Comparison of ENCODE assay signal across 12 cellular contexts in genomic region chr3:134334231-134334900, GRCh38. TPM values are rescaled to one million over a fixed set of nuclear protein-coding genes. Genes with fewer than 3 reads are reported as not detected.
DNase-seq lines count a peak whose midpoint lies in the region; ATAC-seq and TF ChIP-seq lines count a peak whose summit lies in the region.
"Had no signal": no experiment of that assay in that cellular context is flagged by ENCODE, and none has a peak within 500 bp of the region (broad histone marks: within the 10 kb centered on the region; RNA-seq: fewer than 3 reads in every experiment).

No MANE protein-coding gene starts in this region.

- peak overlapping the region; percentile 74 for H3K27ac ChIP-seq in lower lobe of right lung

- peaks cover 86% of the 10 kb centered on the region for H3K4me1 Mint-ChIP-seq in chondrocyte (ENCODE audit: low read depth)
- no peaks in the 10 kb centered on the region for H3K4me1 Mint-ChIP-seq in activated CD4-positive, alpha-beta T cell treated with anti-CD3 and anti-CD28 coated beads, Interleukin-2, amount 10 ng/mL, durations not matched to agents 24 days and 14 days

- H3K36me3 ChIP-seq in lower lobe of right lung = no peaks in the 10 kb centered on the region

- no peaks in the 10 kb centered on the region for H3K36me3 Mint-ChIP-seq in chondrocyte (ENCODE audit: low read depth)
- no peaks in the 10 kb centered on the region for H3K36me3 Mint-ChIP-seq in activated CD4-positive, alpha-beta T cell treated with anti-CD3 and anti-CD28 coated beads, Interleukin-2, amount 10 ng/mL, durations not matched to agents 24 days and 14 days (ENCODE audit: low read depth)

- H3K27me3 ChIP-seq in lower lobe of right lung (ENCODE audit: low read depth) = no peaks in the 10 kb centered on the region

- ATAC-seq in lower lobe of right lung (peak in 1 of 2 donors; percentile 25), GM21360 (IDR thresholded peaks at IDR 0.05; ENCODE audit: unreplicated experiment) (no peak)

- no peak for TF ChIP-seq CTCF in chondrocyte (IDR thresholded peaks at IDR 0.05)
- no peak for TF ChIP-seq CTCF in lower lobe of right lung (IDR thresholded peaks at IDR 0.05)

- no peaks in the 10 kb centered on the region for H3K27me3 Mint-ChIP-seq in chondrocyte (ENCODE audit: low read depth)
- no peaks in the 10 kb centered on the region for H3K27me3 Mint-ChIP-seq in activated CD4-positive, alpha-beta T cell treated with anti-CD3 and anti-CD28 coated beads, Interleukin-2, amount 10 ng/mL, durations not matched to agents 24 days and 14 days

- intact Hi-C loops in lower lobe of right lung (cut with DNase I) = no loop called here
- intact Hi-C loops in activated CD4-positive, alpha-beta T cell treated with anti-CD3 and anti-CD28 coated beads, Interleukin-2, amount 10 ng/mL, durations not matched to agents 24 days and 14 days (cut with micrococcal nuclease) = no loop called here

- no peak overlapping the region for H3K4me3 Mint-ChIP-seq in chondrocyte (ENCODE audit: unreplicated experiment)
- no peak overlapping the region for H3K4me3 Mint-ChIP-seq in activated CD4-positive, alpha-beta T cell treated with anti-CD3 and anti-CD28 coated beads, Interleukin-2, amount 10 ng/mL, durations not matched to agents 24 days and 14 days
- H3K4me3 Mint-ChIP-seq: T-helper 2 cell treated with Interferon-gamma antibody and Interleukin-4, amounts not matched to agents 5 μg/mL and 100 μg/mL, for 36 hours had no signal

- peak overlapping the region; percentile 97 for H3K27ac Mint-ChIP-seq in chondrocyte (ENCODE audit: unreplicated experiment)
- no peak overlapping the region for H3K27ac Mint-ChIP-seq in activated CD4-positive, alpha-beta T cell treated with anti-CD3 and anti-CD28 coated beads, Interleukin-2, amount 10 ng/mL, durations not matched to agents 24 days and 14 days
- H3K27ac Mint-ChIP-seq: T-helper 2 cell treated with Interferon-gamma antibody and Interleukin-4, amounts not matched to agents 5 μg/mL and 100 μg/mL, for 36 hours had no signal

- DNase-seq in HK-2 (ENCODE audit: unreplicated experiment) (peak; percentile 20), chondrocyte (ENCODE audit: low spot score) (no peak), lower lobe of right lung (no peak), superior temporal gyrus (ENCODE audit: extremely low spot score) (peak; percentile 16), NCI-H2081 (lab: John Stamatoyannopoulos, UW) (no peak), activated gamma-delta T cell (lab: John Stamatoyannopoulos, UW) (no peak)
- no peak for DNase-seq in activated CD4-positive, alpha-beta T cell treated with anti-CD3 and anti-CD28 coated beads, Interleukin-2, amount 10 ng/mL, durations not matched to agents 24 days and 14 days
- DNase-seq: activated T-cell treated with anti-CD3 and anti-CD28 coated beads, Interleukin-2, amount 50 U/mL, for 48 hours; NCI-H526; stimulated activated CD4-positive, alpha-beta T cell treated with anti-CD3 and anti-CD28 coated beads, Interleukin-1b, Interleukin-23, amount 100 ng/mL, for 48 hours had no signal

- H3K4me3 ChIP-seq in lower lobe of right lung = no peak overlapping the region

- H3K9me3 ChIP-seq in lower lobe of right lung = no peaks in the 10 kb centered on the region

- peaks cover 66% of the 10 kb centered on the region for H3K4me1 ChIP-seq in lower lobe of right lung

- no peaks in the 10 kb centered on the region for H3K9me3 Mint-ChIP-seq in chondrocyte (ENCODE audit: low read depth)
- H3K9me3 Mint-ChIP-seq in activated CD4-positive, alpha-beta T cell treated with anti-CD3 and anti-CD28 coated beads, Interleukin-2, amount 10 ng/mL, durations not matched to agents 24 days and 14 days = no peaks in the 10 kb centered on the region
- H3K9me3 Mint-ChIP-seq: T-helper 2 cell treated with Interferon-gamma antibody and Interleukin-4, amounts not matched to agents 5 μg/mL and 100 μg/mL, for 36 hours had no signal

RNA-seq across cellular contexts. Expression of gene AMOTL2, which starts 39.9 kb away (rescaled TPM):
- total RNA-seq in chondrocyte (145 to 259 TPM (median 256 TPM) in 3 replicates), lower lobe of right lung (77.8 TPM)
- not detected in 2 replicates for total RNA-seq in activated CD4-positive, alpha-beta T cell treated with anti-CD3 and anti-CD28 coated beads, Interleukin-2, amount 10 ng/mL, durations not matched to agents 24 days and 14 days

Comparison
In these comparisons a context has a peak if more than half of its experiments do, and no peak if none do; other contexts are left out.
1. DNase-seq: peak in HK-2 (single experiment) and superior temporal gyrus (single experiment); none in chondrocyte (single experiment), lower lobe of right lung (single experiment), NCI-H2081 (0 of 2), activated CD4-positive, alpha-beta T cell treated with anti-CD3 and anti-CD28 coated beads, Interleukin-2, amount 10 ng/mL, durations not matched to agents 24 days and 14 days (single experiment) and activated gamma-delta T cell (single experiment).
2. RNA of gene AMOTL2, which starts 39.9 kb away (total RNA-seq): 145 to 259 TPM in chondrocyte and 77.8 TPM in lower lobe of right lung (single experiment); not detected in activated CD4-positive, alpha-beta T cell treated with anti-CD3 and anti-CD28 coated beads, Interleukin-2, amount 10 ng/mL, durations not matched to agents 24 days and 14 days; every median in the first group is over 10 times any median in the second.